ENCODE assay signal across 18 cellular contexts in the genomic region with DNA sequence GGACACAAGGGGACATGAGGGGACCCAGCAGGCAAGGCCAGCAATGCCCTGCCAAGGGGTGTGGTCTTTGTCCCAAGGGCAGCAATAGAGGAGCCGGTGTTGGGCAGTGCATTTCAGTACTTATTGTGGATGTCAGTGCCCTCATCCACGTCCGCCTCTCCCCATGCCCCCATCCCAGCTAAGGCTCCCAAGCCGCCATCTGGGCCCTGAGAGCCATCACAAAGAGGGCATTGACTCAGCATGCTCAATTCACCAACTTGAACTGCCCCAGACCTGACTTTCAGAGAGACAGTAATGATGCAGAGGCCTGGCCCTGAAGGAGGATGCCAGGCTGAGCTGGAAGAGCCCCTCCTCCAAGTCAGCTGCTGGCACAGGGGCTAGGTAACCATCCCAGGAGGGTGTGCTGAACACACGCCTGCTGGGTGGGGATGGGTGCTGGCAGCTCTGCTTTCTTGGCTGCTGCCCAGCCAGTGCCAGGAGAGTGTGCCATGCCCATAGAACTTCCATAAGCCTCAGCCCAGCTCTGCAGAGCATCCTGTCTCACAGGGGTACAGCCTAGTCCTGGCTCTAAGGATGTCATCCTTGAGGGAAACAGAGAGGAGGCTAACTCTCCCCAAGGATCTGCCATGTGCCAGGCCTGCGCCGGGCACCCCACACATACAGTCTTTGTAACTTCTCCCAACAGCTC. TPM values are rescaled to one million over a fixed set of nuclear protein-coding genes. Genes with fewer than 3 reads are reported as not detected.
A peak's percentile ranks its signal among the peaks of the same experiment; 100 is the strongest.
DNase-seq lines count a peak whose midpoint lies in the region; ATAC-seq and TF ChIP-seq lines count a peak whose summit lies in the region.
"Had no signal": no experiment of that assay in that cellular context is flagged by ENCODE, and none has a peak within 500 bp of the region (broad histone marks: within the 10 kb centered on the region; RNA-seq: fewer than 3 reads in every experiment).

No MANE protein-coding gene starts in this region.

- H3K27ac ChIP-seq in angular gyrus (ENCODE audit: low read depth, low read length) (peak overlapping the region; percentile 50), left ventricle myocardium inferior (replicated peaks) (peak overlapping the region; percentile 85)

- peaks cover 87% of the 10 kb centered on the region for H3K4me1 ChIP-seq in left ventricle myocardium inferior
- H3K4me1 ChIP-seq: HAP-1, parathyroid adenoma had no signal

- no peaks in the 10 kb centered on the region for H3K36me3 ChIP-seq in left ventricle myocardium inferior
- H3K36me3 ChIP-seq: HAP-1 had no signal

- H3K4me3 ChIP-seq in left ventricle myocardium inferior = no peak overlapping the region
- H3K4me3 ChIP-seq: HAP-1 had no signal

- ATAC-seq in GM19397 (IDR thresholded peaks at IDR 0.05; ENCODE audit: unreplicated experiment) (no peak), GM21367 (IDR thresholded peaks at IDR 0.05; ENCODE audit: unreplicated experiment) (no peak)
- ATAC-seq: activated T-cell treated with anti-CD3 and anti-CD28 coated beads, Interleukin-2, amount 50 U/mL, for 72 hours; CD8-positive, alpha-beta T cell; left lobe of liver; WTC11 had no signal

- H3K27me3 ChIP-seq in left ventricle myocardium inferior (ENCODE audit: low read depth) = no peaks in the 10 kb centered on the region

- DNase-seq in C1 segment of cervical spinal cord (lab: John Stamatoyannopoulos, UW) (peak in 10 of 14 donors; percentile 25 to 69 (median 52)), left ventricle myocardium inferior (peak; percentile 56), pons (ENCODE audit: low spot score) (peak; percentile 90), SW 1271 (lab: John Stamatoyannopoulos, UW) (no peak)
- DNase-seq in stimulated activated CD4-positive, alpha-beta T cell treated with anti-CD3 and anti-CD28 coated beads, Interleukin-1b, Interleukin-23, amount 100 ng/mL, for 48 hours = no peak
- DNase-seq: activated T-cell treated with anti-CD3 and anti-CD28 coated beads, Interleukin-2, amount 50 U/mL, for 72 hours; CD8-positive, alpha-beta T cell; effector CD8-positive, alpha-beta T cell; EL; NCI-H1092; SHP77 treated with DMSO at 0.1 percent for 48 hours had no signal

- intact Hi-C loops in left ventricle myocardium inferior (cut with micrococcal nuclease) = no loop called here

- no peaks in the 10 kb centered on the region for H3K9me3 ChIP-seq in left ventricle myocardium inferior (replicated peaks)
- H3K9me3 ChIP-seq: HAP-1 had no signal

- TF ChIP-seq CTCF in left ventricle myocardium inferior (IDR thresholded peaks at IDR 0.05; ENCODE audit: borderline replicate concordance) = no peak

RNA-seq across cellular contexts. Expression of gene PDE2A, which starts 46.5 kb away (rescaled TPM):
- total RNA-seq in left ventricle myocardium inferior = 19.6 TPM

Comparison
In these comparisons a context has a peak if more than half of its experiments do, and no peak if none do; other contexts are left out.
1. DNase-seq: peak in C1 segment of cervical spinal cord (10 of 14), left ventricle myocardium inferior (single experiment) and pons (single experiment); none in SW 1271 (0 of 2) and stimulated activated CD4-positive, alpha-beta T cell treated with anti-CD3 and anti-CD28 coated beads, Interleukin-1b, Interleukin-23, amount 100 ng/mL, for 48 hours (single experiment).